2 cellular contexts compared by ENCODE assay signal in genomic region chr13:44876782-44877324, GRCh38.
TF ChIP-seq lines count a peak whose summit lies in the region.

No MANE protein-coding gene starts in this region.

TF ChIP-seq in IMR-90, 13 proteins besides CTCF, POLR2A, EP300 and RAD21:
- TF ChIP-seq RFX5 (IDR thresholded peaks at IDR 0.05; ENCODE audit: low read depth, low read length) (no peak), SMC3 (IDR thresholded peaks at IDR 0.05; ENCODE audit: low read depth, low read length) (peak; percentile 23; the same call in 1 of the 2 replicates)

TF ChIP-seq in H1, 55 proteins besides CTCF, POLR2A, EP300 and RAD21:
- TF ChIP-seq USF2 (IDR thresholded peaks at IDR 0.05; ENCODE audit: low read length) (no peak), ASH2L (IDR thresholded peaks at IDR 0.05; ENCODE audit: low read length) (no peak), PHF8 (conservative IDR thresholded peaks at IDR 0.05; ENCODE audit: low read depth, low read length) (no peak), MAX (IDR thresholded peaks at IDR 0.05) (0 out of 2 replicates have a peak, but pooled peaks have one; percentile 38), EZH2 (IDR thresholded peaks at IDR 0.05; ENCODE audit: low read depth, low read length, severe bottlenecking) (no peak), POU5F1 (IDR thresholded peaks at IDR 0.05; ENCODE audit: low read depth, low read length) (no peak), HDAC6 (IDR thresholded peaks at IDR 0.05; ENCODE audit: low read depth, low read length) (no peak), SIN3A (conservative IDR thresholded peaks at IDR 0.05 in 1 of 2, IDR thresholded peaks at IDR 0.05 in 1 of 2; ENCODE audit: low read depth in 1 of 2, low read length in 2 of 2) (no peak), JUND (IDR thresholded peaks at IDR 0.05; ENCODE audit: low read length) (0 out of 2 replicates have a peak, but pooled peaks have one; percentile 6), SP1 (IDR thresholded peaks at IDR 0.05; ENCODE audit: low read depth, low read length) (no peak), CHD2 (IDR thresholded peaks at IDR 0.05; ENCODE audit: low read length) (no peak), TEAD4 (IDR thresholded peaks at IDR 0.05; ENCODE audit: low read depth, low read length) (peak; percentile 90), E2F6 (IDR thresholded peaks at IDR 0.05) (no peak), EGR1 (IDR thresholded peaks at IDR 0.05; ENCODE audit: borderline replicate concordance, low read depth, low read length) (no peak; the same call in 1 of the 2 replicates), BRCA1 (IDR thresholded peaks at IDR 0.05; ENCODE audit: low read depth, low read length) (no peak), SUZ12 (IDR thresholded peaks at IDR 0.05; ENCODE audit: low read length) (no peak), GTF2F1 (IDR thresholded peaks at IDR 0.05; ENCODE audit: borderline replicate concordance, low read depth, low read length) (no peak), CHD7 (IDR thresholded peaks at IDR 0.05; ENCODE audit: insufficient replicate concordance, low read length) (no peak), GABPA (IDR thresholded peaks at IDR 0.05; ENCODE audit: borderline replicate concordance, insufficient read depth, low read length) (no peak), SP2 (IDR thresholded peaks at IDR 0.05; ENCODE audit: low read length) (no peak), RXRA (IDR thresholded peaks at IDR 0.05; ENCODE audit: insufficient read depth, low read depth, low read length) (no peak), SP4 (IDR thresholded peaks at IDR 0.05; ENCODE audit: low read length) (no peak), TCF12 (IDR thresholded peaks at IDR 0.05; ENCODE audit: low read depth, low read length) (no peak), POLR2AphosphoS5 (IDR thresholded peaks at IDR 0.05; ENCODE audit: low read depth, low read length) (no peak), CREB1 (IDR thresholded peaks at IDR 0.05) (no peak; the same call in 1 of the 2 replicates), KDM5A (IDR thresholded peaks at IDR 0.05; ENCODE audit: low read length) (no peak), ATF2 (IDR thresholded peaks at IDR 0.05; ENCODE audit: low read length) (0 out of 2 replicates have a peak, but pooled peaks have one; percentile 44), JUN (IDR thresholded peaks at IDR 0.05; ENCODE audit: low read depth, low read length) (no peak), CTBP2 (IDR thresholded peaks at IDR 0.05; ENCODE audit: borderline replicate concordance, insufficient read depth, insufficient read length, low read length) (no peak)
